In genomic region chr2:230868151-230868946, GRCh38 we compare ENCODE assay signal across 2 cellular contexts.
A peak's percentile ranks its signal among the peaks of the same experiment; 100 is the strongest.
TF ChIP-seq lines count a peak whose summit lies in the region.

No MANE protein-coding gene starts in this region.

TF ChIP-seq in H1, 55 proteins besides CTCF, POLR2A, EP300 and RAD21:
- TF ChIP-seq RBBP5 (IDR thresholded peaks at IDR 0.05; ENCODE audit: borderline replicate concordance, low read depth, low read length), result peak; percentile 76
- TF ChIP-seq BACH1 (IDR thresholded peaks at IDR 0.05; ENCODE audit: low read length), result peak; percentile 25; the same call in 1 of the 2 replicates
- 0 out of 2 replicates have a peak, but pooled peaks have one; percentile 18 for TF ChIP-seq TCF12 (IDR thresholded peaks at IDR 0.05; ENCODE audit: low read depth, low read length)
- TF ChIP-seq RXRA (IDR thresholded peaks at IDR 0.05; ENCODE audit: insufficient read depth, low read depth, low read length), result 0 out of 2 replicates have a peak, but pooled peaks have one; percentile 38
- no peak for TF ChIP-seq MAX (IDR thresholded peaks at IDR 0.05)
- no peak for TF ChIP-seq RNF2 (IDR thresholded peaks at IDR 0.05; ENCODE audit: borderline replicate concordance, low read depth, low read length, missing control alignments, poor library complexity, severe bottlenecking)
- peak; percentile 94 for TF ChIP-seq TEAD4 (IDR thresholded peaks at IDR 0.05; ENCODE audit: low read depth, low read length)
- peak; percentile 63 for TF ChIP-seq ASH2L (IDR thresholded peaks at IDR 0.05; ENCODE audit: low read length)
- peak; percentile 38; the same call in 1 of the 2 replicates for TF ChIP-seq EGR1 (IDR thresholded peaks at IDR 0.05; ENCODE audit: borderline replicate concordance, low read depth, low read length)
- TF ChIP-seq SIX5 (IDR thresholded peaks at IDR 0.05; ENCODE audit: low read depth, low read length), result peak; percentile 17; the same call in 1 of the 2 replicates
- TF ChIP-seq E2F6 (IDR thresholded peaks at IDR 0.05), result no peak
- TF ChIP-seq CHD7 (IDR thresholded peaks at IDR 0.05; ENCODE audit: insufficient replicate concordance, low read length), result peak; percentile 45
- no peak for TF ChIP-seq JUND (IDR thresholded peaks at IDR 0.05; ENCODE audit: low read length)
- peak; percentile 19; the same call in 1 of the 2 replicates for TF ChIP-seq CHD2 (IDR thresholded peaks at IDR 0.05; ENCODE audit: low read length)

TF ChIP-seq in neural cell, 6 proteins besides CTCF, POLR2A, EP300 and RAD21:
- TF ChIP-seq SMC3 (conservative IDR thresholded peaks at IDR 0.05; ENCODE audit: poor library complexity) (no peak), EZH2 (IDR thresholded peaks at IDR 0.05; ENCODE audit: borderline replicate concordance, insufficient read depth, low read length, poor library complexity, severe bottlenecking) (no peak), MXI1 (conservative IDR thresholded peaks at IDR 0.05; ENCODE audit: poor library complexity, severe bottlenecking) (no peak), REST (IDR thresholded peaks at IDR 0.05; ENCODE audit: borderline replicate concordance) (no peak)
